ENCODE assay signal across 8 cellular contexts in genomic region chr9:35728041-35728971, GRCh38. TPM values are rescaled to one million over a fixed set of nuclear protein-coding genes. Genes with fewer than 3 reads are reported as not detected.
A peak's percentile ranks its signal among the peaks of the same experiment; 100 is the strongest.
DNase-seq lines count a peak whose midpoint lies in the region; ATAC-seq and TF ChIP-seq lines count a peak whose summit lies in the region.

No MANE protein-coding gene starts in this region.

- TF ChIP-seq CTCF in Loucy (conservative IDR thresholded peaks at IDR 0.05; ENCODE audit: low read length), result no peak

- H3K4me1 ChIP-seq in Loucy (ENCODE audit: insufficient read depth, low read length, poor library complexity, severe bottlenecking) (peaks cover 52% of the 10 kb centered on the region), iPS-18a (ENCODE audit: control insufficient read depth, low read depth, low read length) (peaks cover 44% of the 10 kb centered on the region), SJCRH30 (peaks cover 20% of the 10 kb centered on the region)

- H3K9me2 ChIP-seq in Loucy (replicated peaks; ENCODE audit: low read depth, low read length), result no peaks in the 10 kb centered on the region

- no peak for DNase-seq in SJCRH30
- no peak for DNase-seq in NCI-H82 treated with DMSO at 0.1 percent for 48 hours (lab: John Stamatoyannopoulos, UW; ENCODE audit: unreplicated experiment)

- ATAC-seq in GM21528 (IDR thresholded peaks at IDR 0.05; ENCODE audit: low FRiP score, unreplicated experiment), result no peak

- H3K27ac ChIP-seq in angular gyrus (ENCODE audit: low read depth, low read length), result peak overlapping the region; percentile 33
- H3K27ac ChIP-seq in iPS-18a (ENCODE audit: low read length), result peak overlapping the region; percentile 70
- peak overlapping the region in 19 of 21 experiments; percentile 1 to 96 (median 62) for H3K27ac ChIP-seq in skin epidermis
- no peak overlapping the region for H3K27ac ChIP-seq in SJCRH30

- H3F3A ChIP-seq in Loucy (ENCODE audit: low read depth), result peaks cover 17% of the 10 kb centered on the region

- H3K36me3 ChIP-seq in Loucy (ENCODE audit: insufficient read depth, low read length) (peaks cover 23% of the 10 kb centered on the region; the same call in 1 of the 2 replicates), iPS-18a (ENCODE audit: control insufficient read depth, low read depth, low read length) (peaks cover 18% of the 10 kb centered on the region), SJCRH30 (peaks cover 25% of the 10 kb centered on the region; the same call in 1 of the 2 replicates)

- peak overlapping the region; percentile 92 for H3K9ac ChIP-seq in Loucy (ENCODE audit: low read depth, low read length, poor library complexity, severe bottlenecking)
- H3K9ac ChIP-seq in iPS-18a (ENCODE audit: low read length), result peak overlapping the region; percentile 21

- peak overlapping the region; percentile 99 for H3K4me2 ChIP-seq in Loucy (ENCODE audit: low read depth, low read length, poor library complexity, severe bottlenecking)

- H2AFZ ChIP-seq in Loucy (ENCODE audit: low read length), result no peak overlapping the region

- H4K20me1 ChIP-seq in Loucy (ENCODE audit: insufficient read depth, low read length, poor library complexity, severe bottlenecking), result peaks cover 26% of the 10 kb centered on the region

- peak overlapping the region; percentile 72; the same call in 1 of the 2 replicates for H3K4me3 ChIP-seq in GM08714 (ENCODE audit: low read length)
- H3K4me3 ChIP-seq in Loucy (ENCODE audit: low read length, poor library complexity, severe bottlenecking), result peak overlapping the region; percentile 81
- H3K4me3 ChIP-seq in iPS-18a (ENCODE audit: low read length), result peak overlapping the region; percentile 41
- H3K4me3 ChIP-seq in skin epidermis, result peak overlapping the region in 3 of 7 experiments; percentile 1 to 20 (median 16)
- H3K4me3 ChIP-seq in SJCRH30, result no peak overlapping the region

- H3K9me3 ChIP-seq in Loucy (ENCODE audit: insufficient read depth, low read depth, low read length) (no peaks in the 10 kb centered on the region), iPS-18a (ENCODE audit: control insufficient read depth, low read depth, low read length) (no peaks in the 10 kb centered on the region), SJCRH30 (replicated peaks) (no peaks in the 10 kb centered on the region)

- no peaks in the 10 kb centered on the region for H3K27me3 ChIP-seq in Loucy (ENCODE audit: insufficient read depth, low read length, poor library complexity, severe bottlenecking)
- H3K27me3 ChIP-seq in iPS-18a (ENCODE audit: control insufficient read depth, insufficient read depth, low read length), result no peaks in the 10 kb centered on the region
- no peaks in the 10 kb centered on the region for H3K27me3 ChIP-seq in SJCRH30

- H3K79me2 ChIP-seq in Loucy (ENCODE audit: insufficient read depth, low read length), result peaks cover 63% of the 10 kb centered on the region

RNA-seq across cellular contexts. Expression of gene TLN1, which starts 3.7 kb away (rescaled TPM):
- 65.0 and 70.4 TPM in 2 replicates for total RNA-seq in SJCRH30 (2014; rRNA removed; shearing (Covaris generic))

RNA-seq across cellular contexts. Expression of gene CREB3, which starts 4.2 kb away (rescaled TPM):
- 21.1 and 21.6 TPM in 2 replicates for total RNA-seq in SJCRH30 (2014; rRNA removed; shearing (Covaris generic))

RNA-seq across cellular contexts. Expression of gene GBA2, which starts 20.7 kb away (rescaled TPM):
- 34.4 and 37.1 TPM in 2 replicates for total RNA-seq in SJCRH30 (2014; rRNA removed; shearing (Covaris generic))

RNA-seq across cellular contexts. Expression of gene RGP1, which starts 20.8 kb away (rescaled TPM):
- 14.6 and 16.3 TPM in 2 replicates for total RNA-seq in SJCRH30 (2014; rRNA removed; shearing (Covaris generic))

RNA-seq across cellular contexts. Expression of gene MSMP, which starts 25.8 kb away (rescaled TPM):
- not detected in 2 replicates for total RNA-seq in SJCRH30 (2014; rRNA removed; shearing (Covaris generic))
